Comparison of ENCODE assay signal across 11 cellular contexts in genomic region chr9:110015759-110016158, GRCh38.
A peak's percentile ranks its signal among the peaks of the same experiment; 100 is the strongest.
DNase-seq lines count a peak whose midpoint lies in the region; ATAC-seq and TF ChIP-seq lines count a peak whose summit lies in the region.
"Had no signal": no experiment of that assay in that cellular context is flagged by ENCODE, and none has a peak within 500 bp of the region (broad histone marks: within the 10 kb centered on the region; RNA-seq: fewer than 3 reads in every experiment).

No MANE protein-coding gene starts in this region.

- no peak overlapping the region for H3K4me3 ChIP-seq in astrocyte of the cerebellum (ENCODE audit: low read depth, low read length)
- H3K4me3 ChIP-seq in neural progenitor cell = no peak overlapping the region
- H3K4me3 ChIP-seq: upper lobe of right lung had no signal

- peak overlapping the region; percentile 32 for H3K27ac Mint-ChIP-seq in neural progenitor cell

- no peaks in the 10 kb centered on the region for H3F3A ChIP-seq in neural progenitor cell (ENCODE audit: low read depth)

- H3K36me3 ChIP-seq in neural progenitor cell = no peaks in the 10 kb centered on the region
- H3K36me3 ChIP-seq: upper lobe of right lung had no signal

- in situ Hi-C loops in astrocyte of the cerebellum (cut with HindIII; ENCODE audit: low sequenced_read_pairs) = no loop called here

- H3K9me3 Mint-ChIP-seq in neural progenitor cell = peaks cover 3% of the 10 kb centered on the region
- H3K9me3 Mint-ChIP-seq: central memory CD8-positive, alpha-beta T cell had no signal

- TF ChIP-seq CTCF in astrocyte of the cerebellum (IDR thresholded peaks at IDR 0.05; ENCODE audit: low read depth, low read length, missing control alignments) = no peak
- no peak for TF ChIP-seq CTCF in neural progenitor cell (IDR thresholded peaks at IDR 0.05)

- H2AFZ ChIP-seq in neural progenitor cell (replicated peaks) = no peak overlapping the region

- no peaks in the 10 kb centered on the region for H3K4me1 ChIP-seq in neural progenitor cell
- H3K4me1 ChIP-seq: upper lobe of right lung had no signal

- peaks cover 3% of the 10 kb centered on the region for H3K36me3 Mint-ChIP-seq in neural progenitor cell

- H3K9me3 ChIP-seq in neural progenitor cell (ENCODE audit: low read depth) = no peaks in the 10 kb centered on the region
- H3K9me3 ChIP-seq: upper lobe of right lung had no signal

- no peak overlapping the region for H3K4me2 ChIP-seq in neural progenitor cell

- no peak overlapping the region for H3K27ac ChIP-seq in neural progenitor cell
- H3K27ac ChIP-seq: upper lobe of right lung had no signal

- H3K27me3 ChIP-seq in neural progenitor cell = no peaks in the 10 kb centered on the region
- H3K27me3 ChIP-seq: upper lobe of right lung had no signal

- H3K4me1 Mint-ChIP-seq in neural progenitor cell = peaks cover 24% of the 10 kb centered on the region
- H3K4me1 Mint-ChIP-seq: central memory CD8-positive, alpha-beta T cell had no signal

- no peak overlapping the region for H3K4me3 Mint-ChIP-seq in neural progenitor cell
- H3K4me3 Mint-ChIP-seq: central memory CD8-positive, alpha-beta T cell had no signal

- H3K79me2 ChIP-seq in neural progenitor cell (ENCODE audit: low read depth) = no peaks in the 10 kb centered on the region

- H4K20me1 ChIP-seq in neural progenitor cell (ENCODE audit: low read depth) = no peaks in the 10 kb centered on the region

- H3K9ac ChIP-seq in neural progenitor cell = no peak overlapping the region

- peaks cover 7% of the 10 kb centered on the region for H3K27me3 Mint-ChIP-seq in neural progenitor cell (ENCODE audit: insufficient read depth, low read depth)
- H3K27me3 Mint-ChIP-seq: central memory CD8-positive, alpha-beta T cell had no signal

- DNase-seq in NCI-H1436 (lab: John Stamatoyannopoulos, UW) = peak; percentile 3
- no peak for DNase-seq in NCI-H1436 treated with DMSO at 0.1 percent for 48 hours (lab: John Stamatoyannopoulos, UW)
- peak; percentile 95 for DNase-seq in M059J (ENCODE audit: low read depth)
- peak; percentile 37 for DNase-seq in astrocyte of the cerebellum (ENCODE audit: low read depth)
- no peak for DNase-seq in neural progenitor cell (ENCODE audit: low spot score)
- no peak for DNase-seq in amygdala (lab: John Stamatoyannopoulos, UW)
- no peak for DNase-seq in NOMO-1 treated with DMSO at 0.1 percent for 48 hours (lab: John Stamatoyannopoulos, UW; ENCODE audit: unreplicated experiment)
- DNase-seq: NCI-H1092 treated with DMSO at 0.1 percent for 48 hours, upper lobe of right lung had no signal

- no peak for ATAC-seq in GM18909 (IDR thresholded peaks at IDR 0.05; ENCODE audit: poor library complexity, unreplicated experiment)

Comparison
In these comparisons a context has a peak if more than half of its experiments do, and no peak if none do; other contexts are left out.
1. DNase-seq: peak in NCI-H1436 (single experiment), M059J (single experiment) and astrocyte of the cerebellum (single experiment); none in NCI-H1436 treated with DMSO at 0.1 percent for 48 hours (single experiment), neural progenitor cell (single experiment), amygdala (0 of 56) and NOMO-1 treated with DMSO at 0.1 percent for 48 hours (single experiment).